In genomic region chr13:113536461-113537110, GRCh38 we compare ENCODE assay signal across 20 cellular contexts. TPM values are rescaled to one million over a fixed set of nuclear protein-coding genes. Genes with fewer than 3 reads are reported as not detected.
DNase-seq lines count a peak whose midpoint lies in the region; ATAC-seq, FAIRE-seq and TF ChIP-seq lines count a peak whose summit lies in the region.
"Had no signal": no experiment of that assay in that cellular context is flagged by ENCODE, and none has a peak within 500 bp of the region (broad histone marks: within the 10 kb centered on the region; RNA-seq: fewer than 3 reads in every experiment).

No MANE protein-coding gene starts in this region.

- H3K9ac ChIP-seq in K562 (ENCODE audit: insufficient read depth in 1 of 2, low read depth in 2 of 2, low read length in 2 of 2): no peak overlapping the region

- no peaks in the 10 kb centered on the region for H4K20me1 ChIP-seq in K562 (replicated peaks; ENCODE audit: control insufficient read depth, insufficient read depth, low read length)

- TF ChIP-seq RAD21 in K562 (CRISPR knock-in tag; conservative IDR thresholded peaks at IDR 0.05 in 1 of 2, IDR thresholded peaks at IDR 0.05 in 1 of 2): no peak

- H3K79me2 ChIP-seq in K562 (ENCODE audit: control insufficient read depth, insufficient read depth, low read length): peaks cover 9% of the 10 kb centered on the region; the same call in 2 of the 3 replicates

- TF ChIP-seq EP300 in K562 (IDR thresholded peaks at IDR 0.05; ENCODE audit: low read length): no peak

- H3K4me1 ChIP-seq in K562 (replicated peaks in 1 of 2; ENCODE audit: control insufficient read depth in 2 of 2, insufficient read depth in 2 of 2, low read length in 2 of 2) (no peaks in the 10 kb centered on the region), lower lobe of right lung (no peaks in the 10 kb centered on the region), spleen (no peaks in the 10 kb centered on the region), left ventricle myocardium inferior (peaks cover 19% of the 10 kb centered on the region)

- H3K27ac ChIP-seq in K562 (ENCODE audit: extremely low read depth, low read depth, low read length): no peak overlapping the region
- no peak overlapping the region for H3K27ac ChIP-seq in lower lobe of right lung
- H3K27ac ChIP-seq in spleen: no peak overlapping the region
- no peak overlapping the region for H3K27ac ChIP-seq in left ventricle myocardium inferior (replicated peaks)
- H3K27ac ChIP-seq: RWPE1, SJCRH30 had no signal

- no peak overlapping the region for H2AFZ ChIP-seq in K562 (ENCODE audit: low read depth, low read length)

- BruUV-seq in K562 (replicated peaks; lab: Mats Ljungman, UMichigan): no TSS peak

- ATAC-seq in K562: no peak
- no peak for ATAC-seq in lower lobe of right lung
- ATAC-seq: CD8-positive, alpha-beta T cell had no signal

- H3K36me3 ChIP-seq in K562 (ENCODE audit: control insufficient read depth, insufficient read depth, low read length): peaks cover 18% of the 10 kb centered on the region; the same call in 2 of the 3 replicates
- peaks cover 55% of the 10 kb centered on the region for H3K36me3 ChIP-seq in lower lobe of right lung
- peaks cover 0 to 97% (median 28%) of the 10 kb centered on the region in 6 donors for H3K36me3 ChIP-seq in spleen
- H3K36me3 ChIP-seq in left ventricle myocardium inferior: peaks cover 35% of the 10 kb centered on the region

- no peak for TF ChIP-seq POLR2A in K562 (conservative IDR thresholded peaks at IDR 0.05)
- TF ChIP-seq POLR2A in spleen (IDR thresholded peaks at IDR 0.05): no peak

- H3K27me3 ChIP-seq in K562 (ENCODE audit: control insufficient read depth in 2 of 2, insufficient read depth in 2 of 2, low read length in 2 of 2) (no peaks in the 10 kb centered on the region), lower lobe of right lung (ENCODE audit: low read depth) (no peaks in the 10 kb centered on the region), spleen (replicated peaks in 1 of 7) (no peaks in the 10 kb centered on the region), left ventricle myocardium inferior (ENCODE audit: low read depth) (no peaks in the 10 kb centered on the region)
- H3K27me3 ChIP-seq: MG63, SJCRH30 had no signal

- DNase-seq in GM20000 (ENCODE audit: low spot score) (peak; percentile 6), K562 (ENCODE audit: extremely low read depth in 1 of 4, low spot score in 3 of 4) (no peak), lower lobe of right lung (peak; percentile 24), spleen (peak; percentile 60), HT-29 (ENCODE audit: low spot score) (no peak), left ventricle myocardium inferior (no peak), DMS153 (lab: John Stamatoyannopoulos, UW) (no peak)
- DNase-seq: Calu3; CD8-positive, alpha-beta T cell; DMS53; GF-D8; MG63; NCI-H1417; NCI-H1694 treated with DMSO at 0.1 percent for 48 hours; NCI-H2081 treated with DMSO at 0.1 percent for 48 hours; NCI-H748 treated with DMSO at 0.1 percent for 48 hours; SJCRH30 had no signal

- 92% methylated on average over 16 of the region's 18 CpGs for WGBS in K562 (ENCODE audit: insufficient coverage, low coverage, missing lambda C conversion rate)
- WGBS in spleen, 5 donors: 94 to 97% (median 95%) methylated on average over 18 of the region's 18 CpGs

- H3K9me3 ChIP-seq in K562 (replicated peaks; ENCODE audit: control insufficient read depth, insufficient read depth, low read depth, low read length): no peaks in the 10 kb centered on the region; the same call in 1 of the 2 replicates
- no peaks in the 10 kb centered on the region for H3K9me3 ChIP-seq in lower lobe of right lung
- H3K9me3 ChIP-seq in spleen: peaks cover 0 to 11% (median 1%) of the 10 kb centered on the region in 8 donors
- H3K9me3 ChIP-seq in left ventricle myocardium inferior (replicated peaks): no peaks in the 10 kb centered on the region
- H3K9me3 ChIP-seq: MG63, SJCRH30 had no signal

- H3K4me2 ChIP-seq in K562 (ENCODE audit: insufficient read depth, low read length): no peak overlapping the region

- TF ChIP-seq CTCF in GM20000 (IDR thresholded peaks at IDR 0.05; ENCODE audit: extremely low read depth, missing control alignments): no peak
- no peak for TF ChIP-seq CTCF in K562 (IDR thresholded peaks at IDR 0.05 in 2 of 3, conservative IDR thresholded peaks at IDR 0.05 in 1 of 3; ENCODE audit: insufficient read depth in 2 of 3, low read depth in 1 of 3, low read length in 3 of 3)
- no peak for TF ChIP-seq CTCF in lower lobe of right lung (IDR thresholded peaks at IDR 0.05)
- TF ChIP-seq CTCF in spleen (IDR thresholded peaks at IDR 0.05 in 8 of 11, conservative IDR thresholded peaks at IDR 0.05 in 3 of 11): no peak
- TF ChIP-seq CTCF in left ventricle myocardium inferior (IDR thresholded peaks at IDR 0.05; ENCODE audit: borderline replicate concordance): no peak

- FAIRE-seq in K562 (lab: Jason Lieb, UNC): no peak
- FAIRE-seq: GM19239, H54 had no signal

- CTCF ChIA-PET in K562 (lab: Yijun Ruan, JAX; ENCODE audit: low intra/inter-chr PET ratio): no interaction called here

- intact Hi-C loops in K562 (cut with micrococcal nuclease) (no loop called here), lower lobe of right lung (cut with DNase I) (no loop called here), spleen (cut with DNase I; ENCODE audit: low total_unique reads) (no loop called here), left ventricle myocardium inferior (cut with micrococcal nuclease) (no loop called here)

- in situ Hi-C loops in K562 (cut with MboI): no loop called here

- H3K4me3 ChIP-seq in K562 (no peak overlapping the region), lower lobe of right lung (no peak overlapping the region), spleen (no peak overlapping the region), left ventricle myocardium inferior (no peak overlapping the region)
- H3K4me3 ChIP-seq: MG63, SJCRH30 had no signal

- POLR2A ChIA-PET in K562 (lab: Yijun Ruan, JAX): no interaction called here

- no peaks in the 10 kb centered on the region for H3K9me1 ChIP-seq in K562 (ENCODE audit: control insufficient read depth, insufficient read depth, low read length)

TF ChIP-seq in K562, 482 proteins besides CTCF, POLR2A, EP300 and RAD21 (continues in another document):
- peak; percentile 39; the same call in 1 of the 2 replicates for TF ChIP-seq POLR2G (IDR thresholded peaks at IDR 0.05; ENCODE audit: low read depth, low read length)

RNA-seq across cellular contexts. Expression of gene DCUN1D2, which starts 46.1 kb away (rescaled TPM):
- total RNA-seq in K562 (2011; cell fraction: chromatin; rRNA removed; ENCODE audit: low replicate concordance): 59.2 and 77.8 TPM in 2 replicates
- 25.3 and 28.3 TPM in 2 replicates for total RNA-seq in K562 (2011; cell fraction: nucleolus; rRNA removed)
- 33.1 and 34.6 TPM in 2 replicates for total RNA-seq in K562 (2011; cell fraction: nucleoplasm; rRNA removed)
- total RNA-seq in K562 (2014; rRNA removed) (9.7 and 13.3 TPM in 2 replicates), K562 (2014; rRNA removed; fragmentation: Illumina TruSeq; extraction: Trizol) (10.0 and 11.1 TPM in 2 replicates), K562 (2015; rRNA removed; fragmentation: Illumina TruSeq; extraction: Trizol) (10.0 and 10.9 TPM in 2 replicates), K562 (2021) (12.1 and 16.8 TPM in 2 replicates), lower lobe of right lung (16.8 TPM), spleen (10 to 100 TPM; 22.7 to 33.1 (median 26.3) TPM), left ventricle myocardium inferior (196 TPM)
- polyA plus RNA-seq in K562 (2011; rRNA removed) (9.9 and 12.9 TPM in 2 replicates), K562 (2014; fragmentation: Illumina TruSeq; extraction: Trizol) (11.6 and 12.0 TPM in 2 replicates), K562 (2014; fragmentation: Nextera tagmentation; extraction: Ambion mirVana) (1 to 10 TPM; 2.1 to 2.2 TPM), K562 (2014; rRNA removed) (15.8 and 16.7 TPM in 2 replicates), spleen (10 to 100 TPM in 2 of 3 donors, 1 to 10 TPM in 1; 6.3 to 12.7 (median 11.1) TPM)
- 9.1 and 10.1 TPM in 2 replicates for polyA plus RNA-seq in K562 (2011; cell fraction: cytosol; rRNA removed)
- polyA plus RNA-seq in K562 (2011; cell fraction: nucleus; rRNA removed): 19.2 and 27.0 TPM in 2 replicates
- 9.2 and 9.6 TPM in 2 replicates for polyA plus RNA-seq in K562 (2012)
- 17.1 and 18.5 TPM in 2 replicates for polyA minus RNA-seq in K562 (2011; rRNA and poly(A)+ RNA removed)
- 4.5 and 4.9 TPM in 2 replicates for polyA minus RNA-seq in K562 (2011; cell fraction: cytosol; rRNA and poly(A)+ RNA removed)
- polyA minus RNA-seq in K562 (2011; cell fraction: nucleus; rRNA and poly(A)+ RNA removed): 8.6 and 10.1 TPM in 2 replicates
- total RNA-seq in HT-29 (2014; rRNA removed; shearing (Covaris generic)): 17.1 and 22.0 TPM in 2 replicates

RNA-seq across cellular contexts. Expression of gene TFDP1, which starts 48.0 kb away (rescaled TPM):
- 47.7 and 68.4 TPM in 2 replicates for total RNA-seq in K562 (2011; cell fraction: chromatin; rRNA removed; ENCODE audit: low replicate concordance)
- total RNA-seq in K562 (2011; cell fraction: nucleolus; rRNA removed): 25.8 and 28.5 TPM in 2 replicates
- 37.4 and 47.0 TPM in 2 replicates for total RNA-seq in K562 (2011; cell fraction: nucleoplasm; rRNA removed)
- total RNA-seq in K562 (2014; rRNA removed): 55.2 and 71.3 TPM in 2 replicates
- total RNA-seq in K562 (2014; rRNA removed; fragmentation: Illumina TruSeq; extraction: Trizol): 68.1 and 69.1 TPM in 2 replicates
- 61.3 and 64.1 TPM in 2 replicates for total RNA-seq in K562 (2015; rRNA removed; fragmentation: Illumina TruSeq; extraction: Trizol)
- 115 and 120 TPM in 2 replicates for total RNA-seq in K562 (2021)
- 70.6 and 98.1 TPM in 2 replicates for polyA plus RNA-seq in K562 (2011; rRNA removed)
- 52.3 and 59.1 TPM in 2 replicates for polyA plus RNA-seq in K562 (2011; cell fraction: cytosol; rRNA removed)
- 65.1 and 75.2 TPM in 2 replicates for polyA plus RNA-seq in K562 (2011; cell fraction: nucleus; rRNA removed)
- polyA plus RNA-seq in K562 (2012): 73.1 and 90.3 TPM in 2 replicates
- polyA plus RNA-seq in K562 (2014; fragmentation: Illumina TruSeq; extraction: Trizol): 129 and 145 TPM in 2 replicates
- polyA plus RNA-seq in K562 (2014; fragmentation: Nextera tagmentation; extraction: Ambion mirVana): 10 to 100 TPM; 33.8 to 41.7 TPM
- polyA plus RNA-seq in K562 (2014; rRNA removed): 102 and 134 TPM in 2 replicates
- polyA minus RNA-seq in K562 (2011; rRNA and poly(A)+ RNA removed): 61.3 and 72.6 TPM in 2 replicates
- 46.6 and 48.6 TPM in 2 replicates for polyA minus RNA-seq in K562 (2011; cell fraction: cytosol; rRNA and poly(A)+ RNA removed)
- polyA minus RNA-seq in K562 (2011; cell fraction: nucleus; rRNA and poly(A)+ RNA removed): 20.1 and 23.3 TPM in 2 replicates
- total RNA-seq in lower lobe of right lung: 47.0 TPM
- total RNA-seq in spleen: 10 to 100 TPM; 47.5 to 91.7 (median 59.4) TPM
- polyA plus RNA-seq in spleen: 10 to 100 TPM; 21.7 to 42.4 (median 40.1) TPM
- total RNA-seq in HT-29 (2014; rRNA removed; shearing (Covaris generic)): 164 and 177 TPM in 2 replicates
- total RNA-seq in left ventricle myocardium inferior: 48.7 TPM

Comparison
In these comparisons a context has a peak if more than half of its experiments do, and no peak if none do; other contexts are left out.
1. DNase-seq: peak in GM20000 (single experiment), lower lobe of right lung (single experiment) and spleen (single experiment); none in K562 (0 of 4), HT-29 (single experiment), left ventricle myocardium inferior (single experiment) and DMS153 (single experiment).